Comparison of ENCODE assay signal across 1 cellular context in genomic region chr5:88878976-88879375, GRCh38.
A peak's percentile ranks its signal among the peaks of the same experiment; 100 is the strongest.
TF ChIP-seq lines count a peak whose summit lies in the region.

No MANE protein-coding gene starts in this region.

TF ChIP-seq in K562, 482 proteins besides CTCF, POLR2A, EP300 and RAD21 (continued from another document):
- TF ChIP-seq PTTG1 (tag; IDR thresholded peaks at IDR 0.05; ENCODE audit: low read depth) = no peak
- no peak for TF ChIP-seq IRF2 (CRISPR knock-in tag; IDR thresholded peaks at IDR 0.05)
- no peak for TF ChIP-seq POLR3G (IDR thresholded peaks at IDR 0.05; ENCODE audit: extremely low read depth, insufficient read length, insufficient replicate concordance)
- no peak for TF ChIP-seq ILF3 (IDR thresholded peaks at IDR 0.05; ENCODE audit: borderline replicate concordance)
- TF ChIP-seq ZNF584 (CRISPR knock-in tag; IDR thresholded peaks at IDR 0.05; ENCODE audit: low read depth) = no peak
- no peak for TF ChIP-seq ZHX1 (conservative IDR thresholded peaks at IDR 0.05; ENCODE audit: low read length)
- TF ChIP-seq LEF1 (IDR thresholded peaks at IDR 0.05) = no peak
- 0 out of 2 replicates have a peak, but pooled peaks have one; percentile 18 for TF ChIP-seq C11orf30 (IDR thresholded peaks at IDR 0.05; ENCODE audit: low read depth)
- TF ChIP-seq FOXA3 (CRISPR knock-in tag; conservative IDR thresholded peaks at IDR 0.05 in 1 of 2, IDR thresholded peaks at IDR 0.05 in 1 of 2) = peak in 1 of 2 experiments; percentile 68; a peak in 2 of 4 replicates
- no peak for TF ChIP-seq MTA3 (IDR thresholded peaks at IDR 0.05; ENCODE audit: borderline replicate concordance)
- no peak for TF ChIP-seq USF1 (CRISPR knock-in tag; IDR thresholded peaks at IDR 0.05)
- TF ChIP-seq ZNF263 (CRISPR knock-in tag; IDR thresholded peaks at IDR 0.05; ENCODE audit: borderline replicate concordance) = no peak
- no peak for TF ChIP-seq CREBBP (IDR thresholded peaks at IDR 0.05; ENCODE audit: low read depth, low read length)
TF ChIP-seq in K562: peak in this region for 6.
